Comparison of ENCODE assay signal across 1 cellular context in genomic region chr6:81562169-81562568, GRCh38.
A peak's percentile ranks its signal among the peaks of the same experiment; 100 is the strongest.
TF ChIP-seq lines count a peak whose summit lies in the region.

No MANE protein-coding gene starts in this region.

TF ChIP-seq in SK-N-SH, 30 proteins besides CTCF, POLR2A, EP300 and RAD21 (continued from another document):
- no peak for TF ChIP-seq RCOR1 (IDR thresholded peaks at IDR 0.05; ENCODE audit: low read length)
- TF ChIP-seq GATA2 (CRISPR knock-in tag; IDR thresholded peaks at IDR 0.05) = no peak
- TF ChIP-seq TCF12 (IDR thresholded peaks at IDR 0.05) = peak; percentile 82
- no peak for TF ChIP-seq NRF1 (IDR thresholded peaks at IDR 0.05; ENCODE audit: low read depth, low read length)
- TF ChIP-seq FOXM1 (IDR thresholded peaks at IDR 0.05; ENCODE audit: low read depth) = no peak
- TF ChIP-seq MEF2A (IDR thresholded peaks at IDR 0.05; ENCODE audit: borderline replicate concordance, low read depth) = no peak
- TF ChIP-seq SIN3A (IDR thresholded peaks at IDR 0.05; ENCODE audit: borderline replicate concordance, low read depth, low read length) = no peak
- no peak for TF ChIP-seq CHD2 (IDR thresholded peaks at IDR 0.05; ENCODE audit: low read length, partially characterized antibody)
- no peak for TF ChIP-seq IRF3 (IDR thresholded peaks at IDR 0.05; ENCODE audit: low read depth, low read length)
- no peak for TF ChIP-seq EZH2phosphoT487 (IDR thresholded peaks at IDR 0.05; ENCODE audit: borderline replicate concordance, low read depth)
- no peak for TF ChIP-seq SMC3 (IDR thresholded peaks at IDR 0.05; ENCODE audit: low read depth, low read length)
- TF ChIP-seq RXRA (IDR thresholded peaks at IDR 0.05; ENCODE audit: borderline replicate concordance, low read depth) = peak; percentile 79
- TF ChIP-seq POLR2AphosphoS5 (IDR thresholded peaks at IDR 0.05; ENCODE audit: low read depth, low read length) = no peak
- TF ChIP-seq USF2 (IDR thresholded peaks at IDR 0.05; ENCODE audit: borderline replicate concordance, low read depth, low read length) = no peak
- peak; percentile 84 for TF ChIP-seq FOSL2 (IDR thresholded peaks at IDR 0.05; ENCODE audit: borderline replicate concordance, low read depth)
- TF ChIP-seq TEAD4 (IDR thresholded peaks at IDR 0.05; ENCODE audit: borderline replicate concordance, insufficient read depth) = peak; percentile 58; the same call in 1 of the 2 replicates
- no peak for TF ChIP-seq MXI1 (IDR thresholded peaks at IDR 0.05; ENCODE audit: low read depth, low read length)
